18 cellular contexts compared by ENCODE assay signal in genomic region chr2:78541451-78542267, GRCh38.
DNase-seq lines count a peak whose midpoint lies in the region; ATAC-seq and TF ChIP-seq lines count a peak whose summit lies in the region.
"Had no signal": no experiment of that assay in that cellular context is flagged by ENCODE, and none has a peak within 500 bp of the region (broad histone marks: within the 10 kb centered on the region; RNA-seq: fewer than 3 reads in every experiment).

No MANE protein-coding gene starts in this region.

- intact Hi-C loops in PC-9 (cut with micrococcal nuclease; ENCODE audit: unreplicated experiment), result no loop called here

- H3K9ac ChIP-seq in ES-I3 (ENCODE audit: low read depth, low read length), result peak overlapping the region; percentile 87

- H3K9me2 ChIP-seq in PC-9 (ENCODE audit: insufficient read depth), result peaks cover 4% of the 10 kb centered on the region; the same call in 1 of the 2 replicates

- peak overlapping the region; percentile 93 for H3K27ac ChIP-seq in PC-9
- H3K27ac ChIP-seq: heart left ventricle, upper lobe of left lung had no signal

- peaks cover 13% of the 10 kb centered on the region; the same call in 1 of the 2 replicates for H3F3A ChIP-seq in PC-9 (ENCODE audit: insufficient read depth, low read depth)

- peak; percentile 66 for TF ChIP-seq CTCF in PC-9 (conservative IDR thresholded peaks at IDR 0.05)
- TF ChIP-seq CTCF in kidney epithelial cell (IDR thresholded peaks at IDR 0.05; ENCODE audit: insufficient read depth, low read length, poor library complexity, severe bottlenecking), result no peak

- peaks cover 43% of the 10 kb centered on the region for H3K79me2 ChIP-seq in PC-9 (ENCODE audit: low read depth)

- peak overlapping the region; percentile 87 for H2AFZ ChIP-seq in PC-9

- H3K4me3 ChIP-seq in PC-9 (peak overlapping the region; percentile 82), kidney epithelial cell (ENCODE audit: low read depth, low read length) (peak overlapping the region; percentile 7)
- H3K4me3 ChIP-seq: heart left ventricle, upper lobe of left lung had no signal

- ATAC-seq in HG03432 (IDR thresholded peaks at IDR 0.05; ENCODE audit: unreplicated experiment), result no peak
- ATAC-seq: activated naive CD4-positive, alpha-beta T cell treated with anti-CD3 and anti-CD28 coated beads, Interleukin-2, amount 50 U/mL, for 72 hours; heart left ventricle; left cardiac atrium; stimulated activated effector memory CD8-positive, alpha-beta T cell treated with anti-CD3 and anti-CD28 coated beads, Interleukin-12 subunit alpha, Interleukin-12 subunit beta, amount 100 ng/mL, for 72 hours had no signal

- CTCF ChIA-PET in PC-9 (lab: Charles Lee), result interaction anchor here (0.6 kb wide), 1 partner anchor 74 kb away, joined by 3 read pairs; no protein-coding TSS in a partner anchor

- TSS peak; percentile 74 for BruUV-seq in PC-9 (replicated peaks; lab: Mats Ljungman, UMichigan)

- H3K4me1 ChIP-seq in ES-I3 (ENCODE audit: insufficient read depth, low read length) (no peaks in the 10 kb centered on the region), PC-9 (replicated peaks; ENCODE audit: insufficient read depth) (peaks cover 22% of the 10 kb centered on the region)
- H3K4me1 ChIP-seq: BE2C, heart left ventricle, upper lobe of left lung had no signal

- H3K36me3 ChIP-seq in ES-I3 (ENCODE audit: insufficient read depth, low read length) (no peaks in the 10 kb centered on the region), PC-9 (ENCODE audit: low read depth) (peaks cover 24% of the 10 kb centered on the region), kidney epithelial cell (ENCODE audit: control insufficient read depth, insufficient read depth, low read length) (no peaks in the 10 kb centered on the region)
- H3K36me3 ChIP-seq: BE2C, heart left ventricle, upper lobe of left lung had no signal

- POLR2A ChIA-PET in PC-9 (lab: Charles Lee; ENCODE audit: unreplicated experiment), result interaction anchor here (0.5 to 1.5 kb wide), 2 partner anchors 9 to 132 kb away, joined by 5 to 8 read pairs; no protein-coding TSS in a partner anchor

- H3K27me3 ChIP-seq in PC-9 (ENCODE audit: insufficient read depth, low read depth) (no peaks in the 10 kb centered on the region), kidney epithelial cell (ENCODE audit: control insufficient read depth, insufficient read depth, low read length) (no peaks in the 10 kb centered on the region)
- H3K27me3 ChIP-seq: BE2C, heart left ventricle, upper lobe of left lung had no signal

- H3K4me2 ChIP-seq in PC-9, result peak overlapping the region; percentile 89

- DNase-seq in NCI-H1105 (lab: John Stamatoyannopoulos, UW), result peak; percentile 81
- DNase-seq in PC-9, result peak; percentile 80 to 94
- DNase-seq in kidney epithelial cell (ENCODE audit: low read depth), result no peak
- DNase-seq in AG08396 (ENCODE audit: low spot score), result no peak
- no peak for DNase-seq in SW 1271 (lab: John Stamatoyannopoulos, UW)
- DNase-seq in activated CD4-positive, alpha-beta T cell treated with anti-CD3 and anti-CD28 coated beads, Interleukin-2, amount 50 U/mL, for 4 hours, result no peak
- DNase-seq: activated CD4-positive, alpha-beta T cell treated with anti-CD3 and anti-CD28 coated beads for 4 hours; activated T-cell treated with anti-CD3 and anti-CD28 coated beads, Interleukin-2, amount 50 U/mL, for 1 hour; BE2C; DND-41; heart left ventricle; left cardiac atrium; NCI-H526 treated with DMSO at 0.1 percent for 48 hours had no signal

- no peaks in the 10 kb centered on the region for H4K20me1 ChIP-seq in PC-9 (ENCODE audit: insufficient read depth)

- H3K9me3 ChIP-seq in ES-I3 (ENCODE audit: control insufficient read depth, insufficient read depth, low read length), result no peaks in the 10 kb centered on the region; the same call in 1 of the 2 replicates
- peaks cover 6% of the 10 kb centered on the region; the same call in 1 of the 2 replicates for H3K9me3 ChIP-seq in PC-9 (ENCODE audit: insufficient read depth, low read depth)
- H3K9me3 ChIP-seq: BE2C had no signal

Comparison
In these comparisons a context has a peak if more than half of its experiments do, and no peak if none do; other contexts are left out.
1. DNase-seq: peak in NCI-H1105 (single experiment) and PC-9 (2 of 2); none in kidney epithelial cell (single experiment), AG08396 (single experiment), SW 1271 (0 of 2) and activated CD4-positive, alpha-beta T cell treated with anti-CD3 and anti-CD28 coated beads, Interleukin-2, amount 50 U/mL, for 4 hours (0 of 2).